1 cellular context compared by ENCODE assay signal in the genomic region with DNA sequence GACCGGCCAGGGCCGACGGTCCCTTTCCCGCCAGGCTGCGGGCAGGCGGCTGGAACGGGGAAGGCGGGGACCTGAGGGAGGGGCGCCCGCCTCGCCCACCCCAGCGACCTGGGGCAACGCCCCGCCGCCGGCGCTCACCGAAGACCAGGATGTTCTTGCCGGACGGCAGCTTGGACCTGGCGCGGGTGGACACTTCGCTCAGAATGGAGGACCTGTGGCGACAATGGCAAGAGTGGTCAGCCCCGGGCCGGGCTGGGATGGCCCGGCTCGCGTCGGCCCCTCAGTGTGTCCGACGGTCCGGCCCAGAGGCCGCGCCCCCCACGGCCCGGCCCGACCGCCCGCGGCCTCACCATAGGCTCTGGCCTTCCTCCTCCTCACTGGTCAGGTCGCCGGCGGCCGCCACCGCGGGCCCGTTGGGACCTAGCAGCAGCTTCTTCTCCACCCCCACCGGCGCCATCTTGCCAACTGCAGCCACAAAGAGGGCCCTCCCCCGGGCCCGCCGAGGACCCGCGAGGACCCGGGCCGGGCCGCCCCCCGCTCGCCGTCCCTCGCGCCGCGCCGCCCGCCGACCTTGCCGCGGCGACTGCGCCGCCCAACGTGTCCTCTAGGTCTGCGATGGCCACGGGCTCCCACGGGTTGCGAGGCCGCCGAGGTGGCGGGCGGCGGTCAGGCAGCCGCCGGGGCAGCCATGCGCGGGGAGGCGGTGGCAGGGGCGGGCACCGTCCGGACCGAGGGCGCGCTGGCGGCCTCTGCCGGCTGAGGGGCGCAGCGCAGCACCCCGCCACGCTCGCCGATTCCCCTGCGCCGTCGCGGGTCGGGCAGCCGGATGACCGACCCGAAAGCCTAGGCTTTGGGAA.
TF ChIP-seq lines count a peak whose summit lies in the region.

A gene (minus strand): TSS at position 475 of the 857 bp plus-strand sequence. CDS start 18 bp downstream, at position 457.

TF ChIP-seq in K562, 482 proteins besides CTCF, POLR2A, EP300 and RAD21 (continued from another document and continues in another):
- TF ChIP-seq, protein P1, sequence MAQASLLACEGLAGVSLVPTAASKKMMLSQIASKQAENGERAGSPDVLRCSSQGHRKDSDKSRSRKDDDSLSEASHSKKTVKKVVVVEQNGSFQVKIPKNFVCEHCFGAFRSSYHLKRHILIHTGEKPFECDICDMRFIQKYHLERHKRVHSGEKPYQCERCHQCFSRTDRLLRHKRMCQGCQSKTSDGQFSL (CRISPR knock-in tag; IDR thresholded peaks at IDR 0.05) = peak; percentile 29; the same call in 1 of the 2 replicates
- TF ChIP-seq, protein P1 (tag; IDR thresholded peaks at IDR 0.05) = peak in 1 of 2 experiments; percentile 73; a peak in 1 of 4 replicates
- TF ChIP-seq, protein P2, sequence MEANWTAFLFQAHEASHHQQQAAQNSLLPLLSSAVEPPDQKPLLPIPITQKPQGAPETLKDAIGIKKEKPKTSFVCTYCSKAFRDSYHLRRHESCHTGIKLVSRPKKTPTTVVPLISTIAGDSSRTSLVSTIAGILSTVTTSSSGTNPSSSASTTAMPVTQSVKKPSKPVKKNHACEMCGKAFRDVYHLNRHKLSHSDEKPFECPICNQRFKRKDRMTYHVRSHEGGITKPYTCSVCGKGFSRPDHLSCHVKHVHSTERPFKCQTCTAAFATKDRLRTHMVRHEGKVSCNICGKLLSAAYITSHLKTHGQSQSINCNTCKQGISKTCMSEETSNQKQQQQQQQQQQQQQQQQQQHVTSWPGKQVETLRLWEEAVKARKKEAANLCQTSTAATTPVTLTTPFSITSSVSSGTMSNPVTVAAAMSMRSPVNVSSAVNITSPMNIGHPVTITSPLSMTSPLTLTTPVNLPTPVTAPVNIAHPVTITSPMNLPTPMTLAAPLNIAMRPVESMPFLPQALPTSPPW (CRISPR knock-in tag; IDR thresholded peaks at IDR 0.05) = peak; percentile 74
- TF ChIP-seq PRPF4 (IDR thresholded peaks at IDR 0.05; ENCODE audit: insufficient read depth, low read depth, low read length, poor library complexity, severe bottlenecking) (no peak), NR2C2 (CRISPR knock-in tag; IDR thresholded peaks at IDR 0.05) (no peak; the same call in 1 of the 2 replicates), NR2C2 (tag; IDR thresholded peaks at IDR 0.05) (0 out of 2 replicates have a peak, but pooled peaks have one; percentile 53), KAT2B (IDR thresholded peaks at IDR 0.05; ENCODE audit: low read depth, low read length) (no peak), ARNT (IDR thresholded peaks at IDR 0.05) (no peak), SMAD2 (IDR thresholded peaks at IDR 0.05; ENCODE audit: low read depth, low read length) (no peak), NRF1 (conservative IDR thresholded peaks at IDR 0.05 in 1 of 2, IDR thresholded peaks at IDR 0.05 in 1 of 2) (peak; percentile 83 to 87; a peak in 2 of 4 replicates), PHF20 (IDR thresholded peaks at IDR 0.05; ENCODE audit: partially characterized antibody) (peak; percentile 66), SMAD4 (CRISPR knock-in tag; conservative IDR thresholded peaks at IDR 0.05) (peak; percentile 73; the same call in 1 of the 2 replicates), MEIS2 (IDR thresholded peaks at IDR 0.05; ENCODE audit: partially characterized antibody) (peak; percentile 26), SAP30 (IDR thresholded peaks at IDR 0.05; ENCODE audit: borderline replicate concordance, insufficient read depth, low read depth, low read length, poor library complexity, severe bottlenecking) (peak; percentile 82), FOXM1 (IDR thresholded peaks at IDR 0.05; ENCODE audit: low read depth) (no peak), FOXM1 (CRISPR knock-in tag; IDR thresholded peaks at IDR 0.05; ENCODE audit: low read depth) (0 out of 2 replicates have a peak, but pooled peaks have one; percentile 50), ZNF668 (CRISPR knock-in tag; IDR thresholded peaks at IDR 0.05) (no peak), CSDE1 (IDR thresholded peaks at IDR 0.05) (no peak), ZNF589 (CRISPR knock-in tag; IDR thresholded peaks at IDR 0.05; ENCODE audit: low read depth) (no peak), THRAP3 (IDR thresholded peaks at IDR 0.05; ENCODE audit: borderline replicate concordance) (no peak), KDM1A (IDR thresholded peaks at IDR 0.05) (no peak), GATAD2A (IDR thresholded peaks at IDR 0.05) (no peak), POLR2B (IDR thresholded peaks at IDR 0.05; ENCODE audit: low read depth, partially characterized antibody) (peak; percentile 51), YY1 (IDR thresholded peaks at IDR 0.05; ENCODE audit: borderline replicate concordance in 1 of 3, control insufficient read depth in 1 of 3, extremely low read depth in 1 of 3, insufficient read depth in 3 of 3, insufficient read length in 1 of 3, insufficient replicate concordance in 2 of 3, low read depth in 1 of 3, low read length in 2 of 3) (peak; percentile 83 to 95 (median 92)), FOXP1 (CRISPR knock-in tag; IDR thresholded peaks at IDR 0.05) (peak; percentile 1; the same call in 1 of the 2 replicates), HDAC1 (IDR thresholded peaks at IDR 0.05) (peak in 1 of 2 experiments; percentile 68; a peak in 1 of 4 replicates), CBX1 (IDR thresholded peaks at IDR 0.05; ENCODE audit: low read depth) (peak; percentile 50; the same call in 1 of the 2 replicates), SRSF3 (IDR thresholded peaks at IDR 0.05; ENCODE audit: insufficient read depth, low read length) (no peak), COPS2 (conservative IDR thresholded peaks at IDR 0.05) (no peak), FOXA3 (CRISPR knock-in tag; conservative IDR thresholded peaks at IDR 0.05 in 1 of 2, IDR thresholded peaks at IDR 0.05 in 1 of 2) (no peak), MTA3 (IDR thresholded peaks at IDR 0.05; ENCODE audit: borderline replicate concordance) (no peak), ETV1 (tag; conservative IDR thresholded peaks at IDR 0.05; ENCODE audit: low read depth) (no peak), STAT5A (IDR thresholded peaks at IDR 0.05; ENCODE audit: borderline replicate concordance, low read length) (no peak), ZNF766 (CRISPR knock-in tag; conservative IDR thresholded peaks at IDR 0.05) (peak; percentile 84), POLR2H (tag; IDR thresholded peaks at IDR 0.05; ENCODE audit: low read depth) (peak; percentile 21; the same call in 1 of the 2 replicates), ZNF143 (CRISPR knock-in tag; IDR thresholded peaks at IDR 0.05) (no peak), NFYB (IDR thresholded peaks at IDR 0.05; ENCODE audit: extremely low read depth, insufficient read length) (no peak), FUS (optimal IDR thresholded peaks at IDR 0.05; ENCODE audit: low read depth, low read length) (peak; percentile 57), SMARCA4 (IDR thresholded peaks at IDR 0.05) (no peak), BHLHE40 (IDR thresholded peaks at IDR 0.05; ENCODE audit: low read length) (peak; percentile 25; the same call in 1 of the 2 replicates), MCM5 (IDR thresholded peaks at IDR 0.05; ENCODE audit: low read depth) (no peak), ZFP36 (IDR thresholded peaks at IDR 0.05; ENCODE audit: low read depth, low read length, partially characterized antibody) (no peak), RBM22 (IDR thresholded peaks at IDR 0.05; ENCODE audit: low read depth, low read length, poor library complexity, severe bottlenecking) (no peak)
- TF ChIP-seq, protein P3, sequence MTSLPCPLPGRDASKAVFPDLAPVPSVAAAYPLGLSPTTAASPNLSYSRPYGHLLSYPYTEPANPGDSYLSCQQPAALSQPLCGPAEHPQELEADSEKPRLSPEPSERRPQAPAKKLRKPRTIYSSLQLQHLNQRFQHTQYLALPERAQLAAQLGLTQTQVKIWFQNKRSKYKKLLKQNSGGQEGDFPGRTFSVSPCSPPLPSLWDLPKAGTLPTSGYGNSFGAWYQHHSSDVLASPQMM (CRISPR knock-in tag; IDR thresholded peaks at IDR 0.05) = no peak
- TF ChIP-seq, protein P4, sequence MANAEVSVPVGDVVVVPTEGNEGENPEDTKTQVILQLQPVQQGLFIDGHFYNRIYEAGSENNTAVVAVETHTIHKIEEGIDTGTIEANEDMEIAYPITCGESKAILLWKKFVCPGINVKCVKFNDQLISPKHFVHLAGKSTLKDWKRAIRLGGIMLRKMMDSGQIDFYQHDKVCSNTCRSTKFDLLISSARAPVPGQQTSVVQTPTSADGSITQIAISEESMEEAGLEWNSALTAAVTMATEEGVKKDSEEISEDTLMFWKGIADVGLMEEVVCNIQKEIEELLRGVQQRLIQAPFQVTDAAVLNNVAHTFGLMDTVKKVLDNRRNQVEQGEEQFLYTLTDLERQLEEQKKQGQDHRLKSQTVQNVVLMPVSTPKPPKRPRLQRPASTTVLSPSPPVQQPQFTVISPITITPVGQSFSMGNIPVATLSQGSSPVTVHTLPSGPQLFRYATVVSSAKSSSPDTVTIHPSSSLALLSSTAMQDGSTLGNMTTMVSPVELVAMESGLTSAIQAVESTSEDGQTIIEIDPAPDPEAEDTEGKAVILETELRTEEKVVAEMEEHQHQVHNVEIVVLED (CRISPR knock-in tag; IDR thresholded peaks at IDR 0.05) = 0 out of 2 replicates have a peak, but pooled peaks have one; percentile 44
- TF ChIP-seq, protein P5, sequence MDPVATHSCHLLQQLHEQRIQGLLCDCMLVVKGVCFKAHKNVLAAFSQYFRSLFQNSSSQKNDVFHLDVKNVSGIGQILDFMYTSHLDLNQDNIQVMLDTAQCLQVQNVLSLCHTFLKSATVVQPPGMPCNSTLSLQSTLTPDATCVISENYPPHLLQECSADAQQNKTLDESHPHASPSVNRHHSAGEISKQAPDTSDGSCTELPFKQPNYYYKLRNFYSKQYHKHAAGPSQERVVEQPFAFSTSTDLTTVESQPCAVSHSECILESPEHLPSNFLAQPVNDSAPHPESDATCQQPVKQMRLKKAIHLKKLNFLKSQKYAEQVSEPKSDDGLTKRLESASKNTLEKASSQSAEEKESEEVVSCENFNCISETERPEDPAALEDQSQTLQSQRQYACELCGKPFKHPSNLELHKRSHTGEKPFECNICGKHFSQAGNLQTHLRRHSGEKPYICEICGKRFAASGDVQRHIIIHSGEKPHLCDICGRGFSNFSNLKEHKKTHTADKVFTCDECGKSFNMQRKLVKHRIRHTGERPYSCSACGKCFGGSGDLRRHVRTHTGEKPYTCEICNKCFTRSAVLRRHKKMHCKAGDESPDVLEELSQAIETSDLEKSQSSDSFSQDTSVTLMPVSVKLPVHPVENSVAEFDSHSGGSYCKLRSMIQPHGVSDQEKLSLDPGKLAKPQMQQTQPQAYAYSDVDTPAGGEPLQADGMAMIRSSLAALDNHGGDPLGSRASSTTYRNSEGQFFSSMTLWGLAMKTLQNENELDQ (CRISPR knock-in tag; IDR thresholded peaks at IDR 0.05; ENCODE audit: borderline replicate concordance) = no peak
- TF ChIP-seq, protein P6, sequence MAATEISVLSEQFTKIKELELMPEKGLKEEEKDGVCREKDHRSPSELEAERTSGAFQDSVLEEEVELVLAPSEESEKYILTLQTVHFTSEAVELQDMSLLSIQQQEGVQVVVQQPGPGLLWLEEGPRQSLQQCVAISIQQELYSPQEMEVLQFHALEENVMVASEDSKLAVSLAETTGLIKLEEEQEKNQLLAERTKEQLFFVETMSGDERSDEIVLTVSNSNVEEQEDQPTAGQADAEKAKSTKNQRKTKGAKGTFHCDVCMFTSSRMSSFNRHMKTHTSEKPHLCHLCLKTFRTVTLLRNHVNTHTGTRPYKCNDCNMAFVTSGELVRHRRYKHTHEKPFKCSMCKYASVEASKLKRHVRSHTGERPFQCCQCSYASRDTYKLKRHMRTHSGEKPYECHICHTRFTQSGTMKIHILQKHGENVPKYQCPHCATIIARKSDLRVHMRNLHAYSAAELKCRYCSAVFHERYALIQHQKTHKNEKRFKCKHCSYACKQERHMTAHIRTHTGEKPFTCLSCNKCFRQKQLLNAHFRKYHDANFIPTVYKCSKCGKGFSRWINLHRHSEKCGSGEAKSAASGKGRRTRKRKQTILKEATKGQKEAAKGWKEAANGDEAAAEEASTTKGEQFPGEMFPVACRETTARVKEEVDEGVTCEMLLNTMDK (IDR thresholded peaks at IDR 0.05; ENCODE audit: borderline replicate concordance, insufficient read depth, low read depth, low read length, poor library complexity, severe bottlenecking) = peak; percentile 92
- TF ChIP-seq, protein P7, sequence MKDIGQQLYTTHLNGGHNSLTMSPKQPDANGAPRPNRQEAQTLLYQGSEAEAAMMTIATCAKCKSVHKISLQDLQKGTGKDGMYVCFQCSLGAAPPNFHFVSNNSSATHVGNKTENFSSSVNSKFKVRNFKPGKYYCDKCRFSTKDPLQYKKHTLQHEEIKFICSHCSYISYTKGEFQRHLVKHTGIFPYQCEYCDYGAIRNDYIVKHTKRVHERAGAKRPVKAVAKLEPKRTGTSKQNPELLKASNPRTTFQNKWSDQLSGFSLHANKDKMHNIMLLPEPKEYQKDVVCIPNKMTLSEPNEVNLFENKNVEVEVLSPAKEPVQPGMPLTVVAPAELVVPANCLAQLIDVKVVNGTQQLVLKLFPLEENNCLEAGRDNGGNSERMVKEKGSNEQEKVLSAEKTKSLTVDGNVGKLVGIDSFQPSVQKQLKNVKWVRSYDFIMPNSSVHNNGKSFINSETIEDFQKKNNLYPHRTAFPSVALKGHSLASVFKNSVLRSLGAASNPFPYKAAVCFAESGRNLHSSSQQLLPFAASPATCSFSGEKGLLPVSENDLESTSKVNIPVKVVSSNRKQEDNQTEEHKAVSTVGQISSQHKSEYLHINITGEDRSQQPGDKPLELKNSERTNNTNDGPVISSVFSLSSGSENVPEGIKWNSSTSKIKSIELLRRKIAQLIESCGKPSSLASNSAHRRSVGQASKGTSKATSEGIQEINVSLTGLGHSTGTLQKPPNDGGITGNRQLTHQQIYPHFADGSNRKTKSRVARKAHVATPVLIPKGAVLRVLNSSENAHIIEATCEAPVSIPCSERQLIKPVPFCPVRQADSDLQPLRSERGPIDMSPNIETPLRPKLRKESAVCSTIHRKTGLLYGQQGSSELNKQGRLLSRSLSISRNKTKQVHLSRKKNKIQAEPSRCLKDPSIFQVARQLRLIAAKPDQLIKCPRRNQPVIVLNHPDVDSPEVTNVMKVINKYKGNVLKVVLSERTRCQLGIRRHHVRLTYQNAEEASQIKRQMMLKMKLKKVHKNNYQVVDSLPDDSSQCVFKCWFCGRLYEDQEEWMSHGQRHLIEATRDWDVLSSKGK (CRISPR knock-in tag; IDR thresholded peaks at IDR 0.05) = no peak
- TF ChIP-seq, protein P8, sequence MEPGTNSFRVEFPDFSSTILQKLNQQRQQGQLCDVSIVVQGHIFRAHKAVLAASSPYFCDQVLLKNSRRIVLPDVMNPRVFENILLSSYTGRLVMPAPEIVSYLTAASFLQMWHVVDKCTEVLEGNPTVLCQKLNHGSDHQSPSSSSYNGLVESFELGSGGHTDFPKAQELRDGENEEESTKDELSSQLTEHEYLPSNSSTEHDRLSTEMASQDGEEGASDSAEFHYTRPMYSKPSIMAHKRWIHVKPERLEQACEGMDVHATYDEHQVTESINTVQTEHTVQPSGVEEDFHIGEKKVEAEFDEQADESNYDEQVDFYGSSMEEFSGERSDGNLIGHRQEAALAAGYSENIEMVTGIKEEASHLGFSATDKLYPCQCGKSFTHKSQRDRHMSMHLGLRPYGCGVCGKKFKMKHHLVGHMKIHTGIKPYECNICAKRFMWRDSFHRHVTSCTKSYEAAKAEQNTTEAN (CRISPR knock-in tag; IDR thresholded peaks at IDR 0.05) = no peak
- TF ChIP-seq, protein P9, sequence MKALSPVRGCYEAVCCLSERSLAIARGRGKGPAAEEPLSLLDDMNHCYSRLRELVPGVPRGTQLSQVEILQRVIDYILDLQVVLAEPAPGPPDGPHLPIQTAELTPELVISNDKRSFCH (CRISPR knock-in tag; IDR thresholded peaks at IDR 0.05) = no peak
- TF ChIP-seq, protein P9 (tag; IDR thresholded peaks at IDR 0.05) = peak; percentile 80
